In genomic region chr10:110919349-110919931, GRCh38 we compare ENCODE assay signal across 8 cellular contexts. TPM values are rescaled to one million over a fixed set of nuclear protein-coding genes. Genes with fewer than 3 reads are reported as not detected.
DNase-seq lines count a peak whose midpoint lies in the region; ATAC-seq lines count a peak whose summit lies in the region.

TSS of gene SHOC2 (plus strand) at chr10:110919604. CDS start at chr10:110964359, 44,755 bp downstream.

- H3K27me3 ChIP-seq in trophoblast cell (ENCODE audit: insufficient read depth, low read length): no peaks in the 10 kb centered on the region

- peak within 1 kb of the TSS; percentile 97 for H4K12ac ChIP-seq in trophoblast cell (ENCODE audit: low read depth, low read length)

- peak; percentile 23 for ATAC-seq in HG02642 (IDR thresholded peaks at IDR 0.05; ENCODE audit: poor library complexity, unreplicated experiment)

- H2BK12ac ChIP-seq in trophoblast cell (ENCODE audit: low read length): no peak within 1 kb of the TSS

- peak within 1 kb of the TSS; percentile 91 for H3K4me2 ChIP-seq in trophoblast cell (ENCODE audit: low read length)

- H3K23ac ChIP-seq in trophoblast cell (ENCODE audit: low read length): no peak within 1 kb of the TSS

- H3K18ac ChIP-seq in trophoblast cell (ENCODE audit: low read length): peak within 1 kb of the TSS; percentile 94

- peak within 1 kb of the TSS; percentile 57 for H2AFZ ChIP-seq in trophoblast cell (ENCODE audit: insufficient read depth, low read length, poor library complexity)

- peak within 1 kb of the TSS; percentile 96 for H3K4me3 ChIP-seq in trophoblast cell (ENCODE audit: low read depth, low read length)
- peak within 1 kb of the TSS; percentile 95 for H3K4me3 ChIP-seq in urinary bladder (ENCODE audit: low read depth, low read length)

- H3K4ac ChIP-seq in trophoblast cell (ENCODE audit: low read depth, low read length): peak within 1 kb of the TSS; percentile 88

- peak within 1 kb of the TSS; percentile 97 for H4K8ac ChIP-seq in trophoblast cell (ENCODE audit: low read depth, low read length)

- peak within 1 kb of the TSS; percentile 97 for H2BK120ac ChIP-seq in trophoblast cell (ENCODE audit: insufficient read depth, low read length, poor library complexity)

- peak; percentile 89 for DNase-seq in DMS 273 (lab: John Stamatoyannopoulos, UW; ENCODE audit: unreplicated experiment)
- no peak for DNase-seq in DMS 273 treated with DMSO at 0.1 percent for 48 hours (lab: John Stamatoyannopoulos, UW)
- peak; percentile 67 for DNase-seq in OCI-M2 (lab: John Stamatoyannopoulos, UW; ENCODE audit: unreplicated experiment)
- DNase-seq in activated gamma-delta T cell treated with anti-CD3 and anti-CD28 coated beads, Interleukin-2, amount 50 U/mL, for 16 hours (ENCODE audit: low read depth): peak; percentile 96
- DNase-seq in glomerular visceral epithelial cell (ENCODE audit: extremely low spot score): peak; percentile 100
- DNase-seq in trophoblast cell: peak; percentile 51 to 65

- peak within 1 kb of the TSS; percentile 95 for H3K14ac ChIP-seq in trophoblast cell (ENCODE audit: low read length)

- peak within 1 kb of the TSS; percentile 95 for H3K9ac ChIP-seq in trophoblast cell (ENCODE audit: low read length)

- no peaks in the 10 kb centered on the region for H3K9me3 ChIP-seq in trophoblast cell (ENCODE audit: insufficient read depth, low read depth, low read length)

- H3K4me1 ChIP-seq in trophoblast cell (ENCODE audit: control insufficient read depth in 1 of 2, insufficient read depth in 2 of 2, low read length in 2 of 2): no peaks in the 10 kb centered on the region
- H3K4me1 ChIP-seq in urinary bladder (ENCODE audit: insufficient read depth): peaks cover 1% of the 10 kb centered on the region

- H3K27ac ChIP-seq in trophoblast cell (ENCODE audit: low read depth, low read length): peak within 1 kb of the TSS; percentile 98
- H3K27ac ChIP-seq in urinary bladder (ENCODE audit: low read depth): peak within 1 kb of the TSS; percentile 99

- peaks cover 0 to 2% of the 10 kb centered on the region in 2 experiments for H3K36me3 ChIP-seq in trophoblast cell (ENCODE audit: control insufficient read depth in 1 of 2, insufficient read depth in 2 of 2, low read length in 2 of 2)
- H3K36me3 ChIP-seq in urinary bladder (ENCODE audit: insufficient read depth): no peaks in the 10 kb centered on the region

- peaks cover 15% of the 10 kb centered on the region for H3K79me1 ChIP-seq in trophoblast cell (ENCODE audit: low read length)

- peak within 1 kb of the TSS; percentile 98 for H4K91ac ChIP-seq in trophoblast cell (ENCODE audit: low read depth, low read length)

- WGBS in trophoblast cell (ENCODE audit: extremely low coverage, insufficient coverage, insufficient read length): no CpG with 5 or more reads among the region's 61 CpGs
- under 1% methylated on average over 53 of the region's 61 CpGs for WGBS in urinary bladder

- peak within 1 kb of the TSS; percentile 79 for H2AK5ac ChIP-seq in trophoblast cell (ENCODE audit: low read length)

- H2BK5ac ChIP-seq in trophoblast cell (ENCODE audit: low read depth, low read length, poor library complexity): peak within 1 kb of the TSS; percentile 94

- peaks cover 12% of the 10 kb centered on the region for H3K79me2 ChIP-seq in trophoblast cell (ENCODE audit: control insufficient read depth, insufficient read depth, low read length, poor library complexity)

RNA-seq across cellular contexts. Expression of gene SHOC2, which starts in this region (rescaled TPM):
- 34.3 and 36.2 TPM in 2 replicates for polyA plus RNA-seq in trophoblast cell (2013)
- total RNA-seq in urinary bladder: 109 TPM
- polyA plus RNA-seq in urinary bladder: 25.7 TPM
